8 cellular contexts compared by ENCODE assay signal in the genomic region with DNA sequence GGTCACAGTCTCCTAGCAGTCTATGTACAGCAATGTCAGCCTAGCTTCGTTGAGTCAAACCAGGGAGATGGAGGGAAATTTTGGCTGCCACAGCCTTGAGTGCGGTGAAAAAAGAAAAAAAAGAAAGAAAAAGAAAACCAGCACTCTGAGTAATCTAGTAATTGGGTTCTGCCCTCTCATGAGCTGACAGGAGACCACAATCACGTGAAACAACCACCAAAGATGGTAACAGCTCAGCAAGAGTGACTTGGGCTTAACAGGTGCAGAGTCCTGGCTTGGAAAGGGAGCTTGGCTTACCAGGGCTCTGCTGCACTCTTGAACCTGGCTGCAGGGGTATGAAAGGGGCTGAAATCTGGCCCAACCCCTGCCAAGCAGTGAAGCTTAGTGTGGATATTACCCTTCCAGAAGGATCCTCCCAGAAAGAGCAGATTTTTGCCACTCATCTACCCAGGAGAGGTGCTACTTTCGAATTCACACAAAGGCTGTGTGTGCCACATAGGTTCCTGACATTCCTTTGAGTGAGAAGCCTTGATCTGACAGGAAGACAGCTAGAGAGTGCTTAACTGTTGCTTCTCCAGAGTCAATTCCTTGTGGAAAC.
DNase-seq lines count a peak whose midpoint lies in the region; ATAC-seq and FAIRE-seq lines count a peak whose summit lies in the region.

No MANE protein-coding gene starts in this region.

- no peaks in the 10 kb centered on the region for H3K27me3 ChIP-seq in layer of hippocampus (ENCODE audit: control insufficient read depth, insufficient read depth, low read length)

- no peak for FAIRE-seq in RCC 7860 (lab: Jason Lieb, UNC)

- H3K27ac ChIP-seq in layer of hippocampus (ENCODE audit: low read depth, low read length) (peak overlapping the region; percentile 93), substantia nigra (ENCODE audit: low read depth, low read length, poor library complexity, severe bottlenecking) (peak overlapping the region; percentile 93)

- DNase-seq in activated CD4-positive, alpha-beta T cell treated with anti-CD3 and anti-CD28 coated beads, Interleukin-2, amount 50 U/mL, for 1 hour: peak; percentile 43
- DNase-seq in substantia nigra (lab: John Stamatoyannopoulos, UW) (no peak), AG20443 (ENCODE audit: low spot score) (no peak), RCC 7860 (ENCODE audit: low spot score) (no peak), head of caudate nucleus (no peak)

- intact Hi-C loops in head of caudate nucleus (cut with DNase I): no loop called here

- peak; percentile 92 for ATAC-seq in GM19023 (IDR thresholded peaks at IDR 0.05; ENCODE audit: unreplicated experiment)
- peak; percentile 86 for ATAC-seq in HG03066 (IDR thresholded peaks at IDR 0.05; ENCODE audit: low read depth, unreplicated experiment)
